ENCODE assay signal across 17 cellular contexts in the genomic region with DNA sequence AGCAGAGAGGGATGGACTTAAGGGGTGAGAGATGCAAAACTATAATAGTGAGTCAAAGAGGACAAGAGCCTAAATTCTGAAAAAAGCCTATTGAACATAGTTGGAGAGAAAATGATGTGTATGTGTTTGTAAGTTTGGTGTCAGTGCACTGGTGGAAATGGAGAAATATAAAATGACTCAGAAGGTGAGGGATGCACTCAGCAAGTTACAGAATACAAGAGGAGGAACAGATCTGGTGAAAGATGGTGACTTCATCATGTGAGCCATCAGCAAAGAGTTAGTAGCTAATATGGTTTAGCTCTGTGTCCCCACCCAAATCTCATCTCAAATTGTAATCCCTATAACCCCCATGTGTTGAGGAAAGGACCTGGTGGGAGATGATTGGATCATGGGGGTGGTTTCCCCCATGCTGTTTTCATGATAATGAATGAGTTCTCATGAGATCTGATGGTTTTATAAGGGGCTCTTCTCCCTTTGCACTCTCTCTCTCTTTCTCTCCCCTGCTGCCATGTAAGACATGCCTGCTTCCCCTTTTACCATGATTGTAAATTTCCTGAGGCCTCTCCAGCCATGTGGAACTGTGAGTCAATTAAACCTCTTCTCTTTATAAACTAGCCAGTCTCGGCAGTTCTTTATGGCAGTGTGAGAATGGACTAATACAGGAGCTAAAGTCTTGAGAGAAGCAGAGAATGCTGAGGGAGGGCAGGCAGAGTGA. TPM values are rescaled to one million over a fixed set of nuclear protein-coding genes. Genes with fewer than 3 reads are reported as not detected.
"Had no signal": no experiment of that assay in that cellular context is flagged by ENCODE, and none has a peak within 500 bp of the region (broad histone marks: within the 10 kb centered on the region; RNA-seq: fewer than 3 reads in every experiment).

No MANE protein-coding gene starts in this region.

- H3K4me1 Mint-ChIP-seq: activated naive CD8-positive, alpha-beta T cell treated with anti-CD3 and anti-CD28 coated beads, Interleukin-2, amount 10 ng/mL, durations not matched to agents 7 days and 5 days had no signal

- H2AFZ ChIP-seq: hepatocyte had no signal

- DNase-seq: activated CD4-positive, alpha-beta T cell treated with anti-CD3 and anti-CD28 coated beads, Interleukin-2, amount 50 U/mL, for 48 hours; activated CD8-positive, alpha-beta memory T cell treated with anti-CD3 and anti-CD28 coated beads, Interleukin-2, amount 50 U/mL, for 4 hours; activated naive CD4-positive, alpha-beta T cell; activated naive CD8-positive, alpha-beta T cell treated with anti-CD3 and anti-CD28 coated beads, Interleukin-2, amount 10 ng/mL, durations not matched to agents 7 days and 5 days; aorta; cerebellar nuclear complex; dermis blood vessel endothelial cell; mucosa of descending colon; naive thymus-derived CD4-positive, alpha-beta T cell; nucleus accumbens; stimulated activated CD4-positive, alpha-beta T cell treated with anti-CD3 and anti-CD28 coated beads, Interleukin-15, amount 100 ng/mL, for 24 hours had no signal

- H3K79me2 ChIP-seq: hepatocyte had no signal

- H3K27me3 ChIP-seq: hepatocyte had no signal

- H3K27ac Mint-ChIP-seq: activated naive CD8-positive, alpha-beta T cell treated with anti-CD3 and anti-CD28 coated beads, Interleukin-2, amount 10 ng/mL, durations not matched to agents 7 days and 5 days; naive thymus-derived CD4-positive, alpha-beta T cell; stimulated activated naive CD8-positive, alpha-beta T cell treated with anti-CD3 and anti-CD28 coated beads, Interleukin-15, Interleukin-2, amounts not matched to agents 100 ng/mL and 50 ng/mL, for 24 hours; type B pancreatic cell had no signal

- H3K27ac ChIP-seq: hepatocyte had no signal

- H3K4me3 ChIP-seq: hepatocyte, mucosa of descending colon had no signal

- ATAC-seq: left lobe of liver; mucosa of descending colon; naive thymus-derived CD4-positive, alpha-beta T cell had no signal

- H3K27me3 Mint-ChIP-seq: naive thymus-derived CD4-positive, alpha-beta T cell; stimulated activated naive CD8-positive, alpha-beta T cell treated with anti-CD3 and anti-CD28 coated beads, Interleukin-15, Interleukin-2, amounts not matched to agents 100 ng/mL and 50 ng/mL, for 24 hours had no signal

- H3K4me2 ChIP-seq: hepatocyte had no signal

- H3K4me3 Mint-ChIP-seq: activated naive CD8-positive, alpha-beta T cell treated with anti-CD3 and anti-CD28 coated beads, Interleukin-2, amount 10 ng/mL, durations not matched to agents 7 days and 5 days; naive thymus-derived CD4-positive, alpha-beta T cell; stimulated activated naive CD8-positive, alpha-beta T cell treated with anti-CD3 and anti-CD28 coated beads, Interleukin-15, Interleukin-2, amounts not matched to agents 100 ng/mL and 50 ng/mL, for 24 hours; type B pancreatic cell had no signal

- H3K36me3 Mint-ChIP-seq: type B pancreatic cell had no signal

RNA-seq across cellular contexts. Expression of a gene that starts 30.4 kb away (rescaled TPM):
- total RNA-seq: dermis blood vessel endothelial cell, epithelial cell of proximal tubule, lung microvascular endothelial cell had no signal
